16 cellular contexts compared by ENCODE assay signal in genomic region chr16:48627148-48627547, GRCh38. TPM values are rescaled to one million over a fixed set of nuclear protein-coding genes. Genes with fewer than 3 reads are reported as not detected.
DNase-seq lines count a peak whose midpoint lies in the region; ATAC-seq, FAIRE-seq and TF ChIP-seq lines count a peak whose summit lies in the region.
"Had no signal": no experiment of that assay in that cellular context is flagged by ENCODE, and none has a peak within 500 bp of the region (broad histone marks: within the 10 kb centered on the region; RNA-seq: fewer than 3 reads in every experiment).

No MANE protein-coding gene starts in this region.

- FAIRE-seq in HepG2 (lab: Jason Lieb, UNC) = no peak
- FAIRE-seq: A204.1, GM12878, GM18507 had no signal

- no peaks in the 10 kb centered on the region for H3K9me3 Mint-ChIP-seq in dendritic cell treated with granulocyte-macrophage colony-stimulating factor and Interleukin-4, amounts not matched to agents 40 ng/mL and 50 ng/mL, for 4 days
- H3K9me3 Mint-ChIP-seq: CD4-positive, alpha-beta memory T cell; GM23338 had no signal

- no peaks in the 10 kb centered on the region for H3K36me3 ChIP-seq in HepG2 (replicated peaks in 1 of 2; ENCODE audit: control insufficient read depth in 1 of 2, insufficient read depth in 2 of 2, low read length in 2 of 2)
- no peaks in the 10 kb centered on the region for H3K36me3 ChIP-seq in right lobe of liver
- H3K36me3 ChIP-seq in spleen = no peaks in the 10 kb centered on the region

- no peaks in the 10 kb centered on the region for H4K20me1 ChIP-seq in HepG2 (ENCODE audit: insufficient read depth, low read length)

- no TSS peak for BruUV-seq in HepG2 (replicated peaks; lab: Mats Ljungman, UMichigan)

- peaks cover 11% of the 10 kb centered on the region for H3K36me3 Mint-ChIP-seq in dendritic cell treated with granulocyte-macrophage colony-stimulating factor and Interleukin-4, amounts not matched to agents 40 ng/mL and 50 ng/mL, for 4 days (ENCODE audit: low read depth)
- H3K36me3 Mint-ChIP-seq: CD4-positive, alpha-beta memory T cell had no signal

- no peak overlapping the region for H3K4me3 Mint-ChIP-seq in dendritic cell treated with granulocyte-macrophage colony-stimulating factor and Interleukin-4, amounts not matched to agents 40 ng/mL and 50 ng/mL, for 4 days
- H3K4me3 Mint-ChIP-seq: B cell; CD4-positive, alpha-beta memory T cell; GM23338 had no signal

- POLR2A ChIA-PET in HepG2 (lab: Yijun Ruan, JAX) = no interaction called here

- no peaks in the 10 kb centered on the region for H3K9me3 ChIP-seq in HepG2 (ENCODE audit: low read length)
- H3K9me3 ChIP-seq in right lobe of liver = no peaks in the 10 kb centered on the region
- no peaks in the 10 kb centered on the region for H3K9me3 ChIP-seq in spleen

- H3K27me3 ChIP-seq in HepG2 (ENCODE audit: control insufficient read depth in 1 of 2, insufficient read depth in 2 of 2, low read length in 2 of 2) = no peaks in the 10 kb centered on the region; a peak in 1 of 5 replicates
- H3K27me3 ChIP-seq in right lobe of liver = no peaks in the 10 kb centered on the region
- H3K27me3 ChIP-seq in spleen (replicated peaks in 1 of 7) = no peaks in the 10 kb centered on the region

- in situ Hi-C loops in HepG2 (cut with HindIII; ENCODE audit: extremely low pct_ligation_motif_present, low pct_unique_long_range_greater_than_20kb) = no loop called here

- no peak for TF ChIP-seq RAD21 in HepG2 (CRISPR knock-in tag; IDR thresholded peaks at IDR 0.05)

- peaks cover 60% of the 10 kb centered on the region for H3K4me1 Mint-ChIP-seq in dendritic cell treated with granulocyte-macrophage colony-stimulating factor and Interleukin-4, amounts not matched to agents 40 ng/mL and 50 ng/mL, for 4 days (ENCODE audit: low read depth)

- TF ChIP-seq EP300 in HepG2 (IDR thresholded peaks at IDR 0.05; ENCODE audit: low read depth in 2 of 2, low read length in 2 of 2) (no peak), HepG2 (CRISPR knock-in tag; IDR thresholded peaks at IDR 0.05; ENCODE audit: borderline replicate concordance) (no peak)

- TF ChIP-seq POLR2A in HepG2 (IDR thresholded peaks at IDR 0.05; ENCODE audit: insufficient read depth in 1 of 2, low read depth in 2 of 2, low read length in 2 of 2) (no peak), right lobe of liver (IDR thresholded peaks at IDR 0.05) (no peak), spleen (IDR thresholded peaks at IDR 0.05) (no peak)

- WGBS in HepG2 (ENCODE audit: low lambda C conversion rate) = 3% methylated on average over 3 of the region's 3 CpGs
- 57% methylated on average over 3 of the region's 3 CpGs for WGBS in right lobe of liver (ENCODE audit: insufficient coverage, low coverage, low lambda C conversion rate, missing lambda C conversion rate)
- WGBS in spleen, 5 donors = 75 to 85% (median 79%) methylated on average over 3 of the region's 3 CpGs

- intact Hi-C loops in HepG2 (cut with micrococcal nuclease; ENCODE audit: unreplicated experiment) (no loop called here), right lobe of liver (cut with DNase I) (loop anchor here in 1 of 2 donors (10.0 kb wide), 1 partner anchor 272 kb away; no protein-coding TSS in a partner anchor), spleen (cut with DNase I; ENCODE audit: low total_unique reads) (loop anchor here (10.0 kb wide), 1 partner anchor 462 kb away; no protein-coding TSS in a partner anchor)
- intact Hi-C loops in dendritic cell treated with granulocyte-macrophage colony-stimulating factor and Interleukin-4, amounts not matched to agents 40 ng/mL and 50 ng/mL, for 4 days (cut with micrococcal nuclease) = no loop called here

- H3K9ac ChIP-seq in HepG2 (ENCODE audit: insufficient read depth, low read depth, low read length) = no peak overlapping the region; the same call in 1 of the 2 replicates

- no peak overlapping the region for H2AFZ ChIP-seq in HepG2 (ENCODE audit: low read length)
- H2AFZ ChIP-seq: GM23338 had no signal

- no peak overlapping the region for H3K4me3 ChIP-seq in HepG2 (replicated peaks in 1 of 3; ENCODE audit: insufficient read depth in 1 of 3, low read depth in 2 of 3, low read length in 3 of 3)
- H3K4me3 ChIP-seq in right lobe of liver = no peak overlapping the region
- H3K4me3 ChIP-seq in spleen = no peak overlapping the region
- H3K4me3 ChIP-seq: GM12878, GM23338 had no signal

- H3K79me2 ChIP-seq in HepG2 (ENCODE audit: insufficient read depth, low read length) = no peaks in the 10 kb centered on the region

- H3K4me1 ChIP-seq in HepG2 (ENCODE audit: insufficient read depth, low read length) (peaks cover 64% of the 10 kb centered on the region), right lobe of liver (peaks cover 0 to 7% (median 5%) of the 10 kb centered on the region in 4 donors), spleen (peaks cover 0 to 39% (median 26%) of the 10 kb centered on the region in 6 donors)

- no peak for DNase-seq in HepG2 (ENCODE audit: low spot score)
- no peak for DNase-seq in right lobe of liver
- DNase-seq in spleen = peak; percentile 10
- DNase-seq in NCI-H446 (lab: John Stamatoyannopoulos, UW) = no peak
- no peak for DNase-seq in stimulated activated CD4-positive, alpha-beta T cell treated with anti-CD3 and anti-CD28 coated beads, Interleukin-1b, Interleukin-23, amount 100 ng/mL, for 48 hours
- DNase-seq in SW 1271 (lab: John Stamatoyannopoulos, UW) = no peak
- DNase-seq: CD4-positive, alpha-beta memory T cell; DMS79; H7 had no signal

- H3K27ac Mint-ChIP-seq in dendritic cell treated with granulocyte-macrophage colony-stimulating factor and Interleukin-4, amounts not matched to agents 40 ng/mL and 50 ng/mL, for 4 days = peak overlapping the region; percentile 22
- H3K27ac Mint-ChIP-seq: B cell; CD4-positive, alpha-beta memory T cell; GM23338 had no signal

- TF ChIP-seq CTCF in HepG2 (CRISPR knock-in tag; IDR thresholded peaks at IDR 0.05) = no peak
- no peak for TF ChIP-seq CTCF in right lobe of liver (IDR thresholded peaks at IDR 0.05)
- no peak for TF ChIP-seq CTCF in spleen (IDR thresholded peaks at IDR 0.05 in 8 of 11, conservative IDR thresholded peaks at IDR 0.05 in 3 of 11)

- ATAC-seq in HepG2 = no peak
- ATAC-seq in right lobe of liver = no peak
- ATAC-seq: GM12878, GM23338 had no signal

- H3K27ac ChIP-seq in HepG2 (ENCODE audit: extremely low read length, insufficient read depth, low read length) = no peak overlapping the region
- no peak overlapping the region for H3K27ac ChIP-seq in right lobe of liver
- no peak overlapping the region for H3K27ac ChIP-seq in spleen
- H3K27ac ChIP-seq: C4-2B had no signal

- peaks cover 3% of the 10 kb centered on the region for H3K27me3 Mint-ChIP-seq in dendritic cell treated with granulocyte-macrophage colony-stimulating factor and Interleukin-4, amounts not matched to agents 40 ng/mL and 50 ng/mL, for 4 days

- CTCF ChIA-PET in HepG2 (lab: Yijun Ruan, JAX; ENCODE audit: low intra/inter-chr PET ratio, low total read pairs) = no interaction called here

- H3K4me2 ChIP-seq in HepG2 (ENCODE audit: low read depth, low read length) = peak overlapping the region; percentile 46
- H3K4me2 ChIP-seq: GM23338 had no signal

TF ChIP-seq in HepG2, 621 proteins besides CTCF, POLR2A, EP300 and RAD21 (continues in another document):
- peak; percentile 62; the same call in 1 of the 2 replicates for TF ChIP-seq ZMYM3 (CRISPR knock-in tag; IDR thresholded peaks at IDR 0.05)
- TF ChIP-seq RCOR2 (CRISPR knock-in tag; IDR thresholded peaks at IDR 0.05) = 0 out of 2 replicates have a peak, but pooled peaks have one; percentile 22
- no peak for TF ChIP-seq GTF2F1 (IDR thresholded peaks at IDR 0.05; ENCODE audit: low read length)
- TF ChIP-seq ZNF460 (CRISPR knock-in tag; IDR thresholded peaks at IDR 0.05; ENCODE audit: borderline replicate concordance) = no peak
- TF ChIP-seq CREBL2 (CRISPR knock-in tag; IDR thresholded peaks at IDR 0.05; ENCODE audit: borderline replicate concordance) = no peak
- TF ChIP-seq RBFOX2 (IDR thresholded peaks at IDR 0.05; ENCODE audit: low read depth, low read length) = no peak
- no peak for TF ChIP-seq PAWR (CRISPR knock-in tag; IDR thresholded peaks at IDR 0.05; ENCODE audit: borderline replicate concordance)

RNA-seq across cellular contexts. Expression of gene N4BP1, which starts 17.2 kb away (rescaled TPM):
- 43.9 and 46.5 TPM in 2 replicates for total RNA-seq in HepG2 (2016; rRNA removed; fragmentation: Illumina TruSeq; extraction: Trizol)
- 30.7 and 33.0 TPM in 2 replicates for total RNA-seq in HepG2 (2016; cell fraction: cytosol; rRNA removed; fragmentation: Illumina TruSeq; extraction: Trizol; ENCODE audit: low read depth)
- 41.9 and 43.3 TPM in 2 replicates for total RNA-seq in HepG2 (2016; cell fraction: insoluble cytoplasmic fraction; rRNA removed; fragmentation: Illumina TruSeq; extraction: Trizol)
- 52.7 and 60.8 TPM in 2 replicates for total RNA-seq in HepG2 (2016; cell fraction: membrane; rRNA removed; fragmentation: Illumina TruSeq; extraction: Trizol)
- 39.0 and 46.1 TPM in 2 replicates for total RNA-seq in HepG2 (2016; cell fraction: nucleus; rRNA removed; fragmentation: Illumina TruSeq; extraction: Trizol)
- polyA plus RNA-seq in HepG2 (2011; rRNA removed) = 19.5 and 21.4 TPM in 2 replicates
- 9.8 and 10.1 TPM in 2 replicates for polyA plus RNA-seq in HepG2 (2011; cell fraction: cytosol; rRNA removed)
- polyA plus RNA-seq in HepG2 (2011; cell fraction: nucleus; rRNA removed) = 21.8 and 26.8 TPM in 2 replicates
- polyA plus RNA-seq in HepG2 (2012) = 20.4 and 24.7 TPM in 2 replicates
- polyA plus RNA-seq in HepG2 (2016; cell fraction: cytosol; fragmentation: Illumina TruSeq; extraction: Trizol; ENCODE audit: low read depth) = 2.5 and 3.4 TPM in 2 replicates
- 37.7 and 43.0 TPM in 2 replicates for polyA plus RNA-seq in HepG2 (2016; cell fraction: insoluble cytoplasmic fraction; fragmentation: Illumina TruSeq; extraction: Trizol; ENCODE audit: low read depth)
- polyA plus RNA-seq in HepG2 (2016; cell fraction: membrane; fragmentation: Illumina TruSeq; extraction: Trizol; ENCODE audit: low read depth) = 8.9 and 11.1 TPM in 2 replicates
- 44.5 and 49.0 TPM in 2 replicates for polyA plus RNA-seq in HepG2 (2016; cell fraction: nucleus; fragmentation: Illumina TruSeq; extraction: Trizol; ENCODE audit: insufficient read depth, low read depth)
- 5.4 and 18.1 TPM in 2 replicates for polyA minus RNA-seq in HepG2 (2011; rRNA and poly(A)+ RNA removed; ENCODE audit: low replicate concordance)
- polyA minus RNA-seq in HepG2 (2011; cell fraction: cytosol; rRNA and poly(A)+ RNA removed) = 24.2 and 26.0 TPM in 2 replicates
- 43.1 and 53.5 TPM in 2 replicates for polyA minus RNA-seq in HepG2 (2011; cell fraction: nucleus; rRNA and poly(A)+ RNA removed)
- 10 to 100 TPM; 10.5 to 17.8 (median 12.1) TPM for total RNA-seq in right lobe of liver
- total RNA-seq in spleen = 10 to 100 TPM; 40.0 to 65.9 (median 48.6) TPM
- polyA plus RNA-seq in spleen = 10 to 100 TPM in 1 of 3 donors, 1 to 10 TPM in 2; 6.6 to 12.2 (median 7.8) TPM
